1 cellular context compared by ENCODE assay signal in genomic region chr15:75844629-75845390, GRCh38.
TF ChIP-seq lines count a peak whose summit lies in the region.

No MANE protein-coding gene starts in this region.

TF ChIP-seq in K562, 482 proteins besides CTCF, POLR2A, EP300 and RAD21 (continued from another document):
- TF ChIP-seq ARID3A (IDR thresholded peaks at IDR 0.05; ENCODE audit: borderline replicate concordance, low read depth, low read length), result no peak
- TF ChIP-seq BRF1 (IDR thresholded peaks at IDR 0.05; ENCODE audit: borderline replicate concordance, extremely low read depth, insufficient read length), result no peak
- no peak for TF ChIP-seq ZNF316 (IDR thresholded peaks at IDR 0.05)
- no peak for TF ChIP-seq OTX1 (CRISPR knock-in tag; IDR thresholded peaks at IDR 0.05)
- TF ChIP-seq RBBP5 (IDR thresholded peaks at IDR 0.05; ENCODE audit: borderline replicate concordance, insufficient read depth, low read length, poor library complexity, severe bottlenecking), result no peak
- TF ChIP-seq ZFP30 (CRISPR knock-in tag; IDR thresholded peaks at IDR 0.05; ENCODE audit: borderline replicate concordance), result no peak
- TF ChIP-seq ETS2 (tag; IDR thresholded peaks at IDR 0.05; ENCODE audit: borderline replicate concordance, poor library complexity, severe bottlenecking), result no peak
- no peak for TF ChIP-seq MITF (IDR thresholded peaks at IDR 0.05)
- TF ChIP-seq TCF3 (CRISPR knock-in tag; IDR thresholded peaks at IDR 0.05), result no peak
- no peak for TF ChIP-seq RBM17 (IDR thresholded peaks at IDR 0.05; ENCODE audit: borderline replicate concordance, low read depth, low read length)
- no peak for TF ChIP-seq NR4A1 (CRISPR knock-in tag; IDR thresholded peaks at IDR 0.05)
- no peak for TF ChIP-seq NR4A1 (tag; IDR thresholded peaks at IDR 0.05)
- no peak for TF ChIP-seq TSHZ1 (CRISPR knock-in tag; IDR thresholded peaks at IDR 0.05)
